Comparison of ENCODE assay signal across 21 cellular contexts in the genomic region with DNA sequence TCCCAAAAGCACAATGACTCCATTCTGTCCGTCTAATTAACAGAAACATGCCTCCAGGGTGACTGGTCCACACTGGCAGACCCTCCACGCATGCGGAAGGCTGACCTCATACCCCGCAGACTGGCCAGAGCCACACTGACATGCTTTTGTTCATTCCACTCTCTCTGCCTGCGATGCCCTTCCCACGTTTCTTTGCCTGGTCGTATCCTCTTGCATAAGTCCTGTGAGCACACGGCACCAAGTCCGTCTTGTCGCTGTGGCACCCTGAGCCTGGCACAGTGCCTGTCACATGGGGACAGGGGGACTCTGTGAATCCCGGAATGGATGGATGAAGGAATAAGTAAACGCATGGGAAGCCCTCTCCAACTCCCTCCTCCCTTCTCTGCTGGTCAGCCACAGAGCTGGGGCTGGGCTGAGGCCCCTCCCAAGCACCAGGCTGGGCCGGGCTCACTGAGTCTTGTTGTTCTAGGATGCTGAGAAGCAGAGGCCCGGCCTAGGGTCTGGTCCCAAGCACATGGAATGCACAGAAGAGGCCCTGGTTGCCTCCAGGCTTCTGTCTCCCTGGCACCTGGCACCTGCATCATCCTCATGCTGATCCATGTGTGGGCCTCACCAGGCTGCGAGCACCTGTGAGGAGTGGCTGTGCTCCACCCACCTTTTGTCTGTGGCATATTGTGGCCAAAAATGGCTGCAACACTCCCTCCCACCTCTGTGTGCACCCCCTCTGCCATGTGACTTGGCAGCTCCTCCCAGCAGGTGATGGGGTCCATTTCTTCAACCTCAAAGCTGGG. TPM values are rescaled to one million over a fixed set of nuclear protein-coding genes. Genes with fewer than 3 reads are reported as not detected.
"Had no signal": no experiment of that assay in that cellular context is flagged by ENCODE, and none has a peak within 500 bp of the region (broad histone marks: within the 10 kb centered on the region; RNA-seq: fewer than 3 reads in every experiment).

No MANE protein-coding gene starts in this region.

- H3K4me1 ChIP-seq: colonic mucosa, right lobe of liver had no signal

- H3K9me3 ChIP-seq: colonic mucosa had no signal

- H3K27ac ChIP-seq: colonic mucosa, epithelial cell of prostate, right lobe of liver, thoracic aorta, WERI-Rb-1 had no signal

- DNase-seq: activated CD4-positive, alpha-beta T cell treated with anti-CD3 and anti-CD28 coated beads, Interleukin-2, amount 10 ng/mL, durations not matched to agents 7 days and 5 days; activated CD4-positive, CD25-positive, alpha-beta regulatory T cell treated with anti-CD3 and anti-CD28 coated beads, Interleukin-2, amount 50 U/mL, for 72 hours; activated CD8-positive, alpha-beta memory T cell treated with anti-CD3 and anti-CD28 coated beads, Interleukin-2, amount 10 ng/mL, durations not matched to agents 7 days and 5 days; activated CD8-positive, alpha-beta T cell treated with anti-CD3 and anti-CD28 coated beads for 36 hours; activated effector memory CD4-positive, alpha-beta T cell treated with anti-CD3 and anti-CD28 coated beads, Interleukin-2, amount 50 U/mL, for 16 hours; activated T-cell treated with anti-CD3 and anti-CD28 coated beads for 4 hours; aorta; central memory CD4-positive, alpha-beta T cell; colonic mucosa; hippocampal formation; left ventricle myocardium superior; occipital lobe; right lobe of liver; small intestine; stimulated activated CD4-positive, alpha-beta T cell treated with anti-CD3 and anti-CD28 coated beads, Interleukin-15, amount 100 ng/mL, for 24 hours; stimulated activated naive B cell treated with anti-CD40 and anti-IgM and Interleukin-4, amounts not matched to agents 10 μg/mL and 1 μg/mL and 100 μg/mL, for 72 hours; WERI-Rb-1 had no signal

- ATAC-seq: activated CD8-positive, alpha-beta memory T cell treated with anti-CD3 and anti-CD28 coated beads, Interleukin-2, amount 10 ng/mL, durations not matched to agents 7 days and 5 days; activated CD8-positive, alpha-beta T cell treated with anti-CD3 and anti-CD28 coated beads for 36 hours; left ventricle myocardium superior; right lobe of liver; SK-N-SH treated with all-trans-retinoic acid at 6 μM for 48 hours; stimulated activated naive B cell treated with anti-CD40 and anti-IgM and Interleukin-4, amounts not matched to agents 10 μg/mL and 1 μg/mL and 100 μg/mL, for 72 hours had no signal

- H3K27me3 ChIP-seq: colonic mucosa, right lobe of liver had no signal

- H3K4me3 ChIP-seq: colonic mucosa, right lobe of liver, thoracic aorta had no signal

- H3K36me3 ChIP-seq: colonic mucosa, right lobe of liver, thoracic aorta had no signal

RNA-seq across cellular contexts. Expression of gene C4orf50, which starts 38.9 kb away (rescaled TPM):
- total RNA-seq: glomerular endothelial cell had no signal
